In the genomic region with DNA sequence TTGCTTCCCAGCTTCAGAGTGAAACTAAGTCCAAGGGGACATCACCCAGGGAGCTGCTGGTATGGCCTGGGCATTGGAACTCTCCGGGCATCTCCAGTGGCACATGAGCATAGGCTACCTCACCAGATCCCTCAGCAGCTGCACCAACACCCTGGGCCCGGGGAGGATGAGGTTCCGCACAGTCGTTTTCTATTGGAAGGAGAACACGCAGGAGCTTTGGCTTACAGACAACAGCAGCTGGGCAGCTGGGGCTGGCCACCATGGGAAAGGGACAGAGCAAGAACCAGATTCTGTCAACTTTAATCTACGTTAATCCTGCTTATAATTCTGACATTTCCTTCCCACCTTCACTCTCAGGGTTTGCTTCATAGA, we compare ENCODE assay signal across 22 cellular contexts.
A peak's percentile ranks its signal among the peaks of the same experiment; 100 is the strongest.
DNase-seq lines count a peak whose midpoint lies in the region.
"Had no signal": no experiment of that assay in that cellular context is flagged by ENCODE, and none has a peak within 500 bp of the region (broad histone marks: within the 10 kb centered on the region; RNA-seq: fewer than 3 reads in every experiment).

No MANE protein-coding gene starts in this region.

- peaks cover 2% of the 10 kb centered on the region for H3K27me3 Mint-ChIP-seq in activated CD4-positive, alpha-beta T cell treated with anti-CD3 and anti-CD28 coated beads, Interleukin-2, amount 10 ng/mL, durations not matched to agents 7 days and 5 days
- H3K27me3 Mint-ChIP-seq: activated naive CD4-positive, alpha-beta T cell treated with anti-CD3 and anti-CD28 coated beads, Interleukin-2, amount 50 U/mL, for 24 hours; activated T-cell treated with anti-CD3 and anti-CD28 coated beads, Interleukin-2, amount 50 U/mL, for 24 hours; dendritic cell treated with granulocyte-macrophage colony-stimulating factor and Interleukin-4, amounts not matched to agents 40 ng/mL and 50 ng/mL, for 4 days had no signal

- no peaks in the 10 kb centered on the region for H3K36me3 Mint-ChIP-seq in activated CD4-positive, alpha-beta T cell treated with anti-CD3 and anti-CD28 coated beads, Interleukin-2, amount 10 ng/mL, durations not matched to agents 7 days and 5 days (ENCODE audit: low read depth)
- H3K36me3 Mint-ChIP-seq: activated naive CD4-positive, alpha-beta T cell treated with anti-CD3 and anti-CD28 coated beads, Interleukin-2, amount 50 U/mL, for 24 hours; mesothelial cell of epicardium; neural progenitor cell; stimulated activated effector memory CD8-positive, alpha-beta T cell treated with anti-CD3 and anti-CD28 coated beads, Interleukin-12 subunit alpha, Interleukin-12 subunit beta, amount 100 ng/mL, for 72 hours had no signal

- H3K9me3 Mint-ChIP-seq in activated CD4-positive, alpha-beta T cell treated with anti-CD3 and anti-CD28 coated beads, Interleukin-2, amount 10 ng/mL, durations not matched to agents 7 days and 5 days: no peaks in the 10 kb centered on the region
- H3K9me3 Mint-ChIP-seq: activated naive CD4-positive, alpha-beta T cell treated with anti-CD3 and anti-CD28 coated beads, Interleukin-2, amount 50 U/mL, for 24 hours; activated T-cell treated with anti-CD3 and anti-CD28 coated beads, Interleukin-2, amount 50 U/mL, for 24 hours; dendritic cell treated with granulocyte-macrophage colony-stimulating factor and Interleukin-4, amounts not matched to agents 40 ng/mL and 50 ng/mL, for 4 days; mesothelial cell of epicardium; neural progenitor cell; stimulated activated effector memory CD8-positive, alpha-beta T cell treated with anti-CD3 and anti-CD28 coated beads, Interleukin-12 subunit alpha, Interleukin-12 subunit beta, amount 100 ng/mL, for 72 hours had no signal

- no peak overlapping the region for H3K4me3 Mint-ChIP-seq in activated CD4-positive, alpha-beta T cell treated with anti-CD3 and anti-CD28 coated beads, Interleukin-2, amount 10 ng/mL, durations not matched to agents 7 days and 5 days
- H3K4me3 Mint-ChIP-seq: activated CD8-positive, alpha-beta T cell treated with anti-CD3 and anti-CD28 coated beads, Interleukin-2, amount 10 ng/mL, durations not matched to agents 7 days and 5 days; activated naive CD4-positive, alpha-beta T cell treated with anti-CD3 and anti-CD28 coated beads, Interleukin-2, amount 50 U/mL, for 24 hours; activated T-cell treated with anti-CD3 and anti-CD28 coated beads, Interleukin-2, amount 50 U/mL, for 24 hours; dendritic cell treated with granulocyte-macrophage colony-stimulating factor and Interleukin-4, amounts not matched to agents 40 ng/mL and 50 ng/mL, for 4 days; mesothelial cell of epicardium; neural progenitor cell; stimulated activated effector memory CD8-positive, alpha-beta T cell treated with anti-CD3 and anti-CD28 coated beads, Interleukin-12 subunit alpha, Interleukin-12 subunit beta, amount 100 ng/mL, for 72 hours; T-helper 17 cell had no signal

- peaks cover 3% of the 10 kb centered on the region for H3K4me1 Mint-ChIP-seq in activated CD4-positive, alpha-beta T cell treated with anti-CD3 and anti-CD28 coated beads, Interleukin-2, amount 10 ng/mL, durations not matched to agents 7 days and 5 days
- H3K4me1 Mint-ChIP-seq: activated naive CD4-positive, alpha-beta T cell treated with anti-CD3 and anti-CD28 coated beads, Interleukin-2, amount 50 U/mL, for 24 hours; mesothelial cell of epicardium; neural progenitor cell had no signal

- POLR2A ChIA-PET in activated CD4-positive, alpha-beta T cell treated with anti-CD3 and anti-CD28 coated beads, Interleukin-2, amount 10 ng/mL, durations not matched to agents 7 days and 5 days (lab: Charles Lee): no interaction called here

- CTCF ChIA-PET in activated CD4-positive, alpha-beta T cell treated with anti-CD3 and anti-CD28 coated beads, Interleukin-2, amount 10 ng/mL, durations not matched to agents 7 days and 5 days (lab: Charles Lee): interaction anchor here (1.0 kb wide), 1 partner anchor 12 kb away, joined by 3 read pairs; no protein-coding TSS in a partner anchor

- no peak overlapping the region for H3K27ac Mint-ChIP-seq in activated CD4-positive, alpha-beta T cell treated with anti-CD3 and anti-CD28 coated beads, Interleukin-2, amount 10 ng/mL, durations not matched to agents 7 days and 5 days
- H3K27ac Mint-ChIP-seq: activated CD8-positive, alpha-beta T cell treated with anti-CD3 and anti-CD28 coated beads, Interleukin-2, amount 10 ng/mL, durations not matched to agents 7 days and 5 days; activated naive CD4-positive, alpha-beta T cell treated with anti-CD3 and anti-CD28 coated beads, Interleukin-2, amount 50 U/mL, for 24 hours; activated T-cell treated with anti-CD3 and anti-CD28 coated beads, Interleukin-2, amount 50 U/mL, for 24 hours; dendritic cell treated with granulocyte-macrophage colony-stimulating factor and Interleukin-4, amounts not matched to agents 40 ng/mL and 50 ng/mL, for 4 days; mesothelial cell of epicardium; neural progenitor cell; stimulated activated effector memory CD8-positive, alpha-beta T cell treated with anti-CD3 and anti-CD28 coated beads, Interleukin-12 subunit alpha, Interleukin-12 subunit beta, amount 100 ng/mL, for 72 hours; T-helper 17 cell had no signal

- DNase-seq in NCI-H82 (lab: John Stamatoyannopoulos, UW) (peak; percentile 10), NCI-H82 treated with DMSO at 0.1 percent for 48 hours (lab: John Stamatoyannopoulos, UW; ENCODE audit: unreplicated experiment) (no peak), fibroblast of gingiva (ENCODE audit: low read depth) (peak; percentile 28), occipital lobe (lab: John Stamatoyannopoulos, UW) (peak; percentile 23), posterior vena cava (ENCODE audit: low spot score) (no peak), NCI-H2171 treated with DMSO at 0.1 percent for 48 hours (lab: John Stamatoyannopoulos, UW) (no peak), cerebellar nuclear complex (lab: John Stamatoyannopoulos, UW) (no peak)
- DNase-seq in activated CD4-positive, alpha-beta T cell treated with anti-CD3 and anti-CD28 coated beads, Interleukin-2, amount 10 ng/mL, durations not matched to agents 7 days and 5 days: no peak
- DNase-seq: activated CD8-positive, alpha-beta T cell treated with anti-CD3 and anti-CD28 coated beads, Interleukin-2, amount 10 ng/mL, durations not matched to agents 7 days and 5 days; activated T-cell treated with anti-CD3 and anti-CD28 coated beads, Interleukin-2, amount 50 U/mL, for 24 hours; body of pancreas; Kasumi-1; NCI-H1105; NCI-H524; right cardiac atrium; T-helper 17 cell; transverse colon had no signal

- intact Hi-C loops in posterior vena cava (cut with DNase I): loop anchor here in 1 of 2 donors (10.0 kb wide), 1 partner anchor 48 kb away; no protein-coding TSS in a partner anchor

Comparison
In these comparisons a context has a peak if more than half of its experiments do, and no peak if none do; other contexts are left out.
1. DNase-seq: peak in NCI-H82 (single experiment), fibroblast of gingiva (single experiment) and occipital lobe (single experiment); none in NCI-H82 treated with DMSO at 0.1 percent for 48 hours (single experiment), posterior vena cava (single experiment), NCI-H2171 treated with DMSO at 0.1 percent for 48 hours (single experiment), cerebellar nuclear complex (0 of 2) and activated CD4-positive, alpha-beta T cell treated with anti-CD3 and anti-CD28 coated beads, Interleukin-2, amount 10 ng/mL, durations not matched to agents 7 days and 5 days (single experiment).